ENCODE assay signal across 1 cellular context in genomic region chr6:14711056-14711703, GRCh38.
TF ChIP-seq lines count a peak whose summit lies in the region.

No MANE protein-coding gene starts in this region.

TF ChIP-seq in K562, 482 proteins besides CTCF, POLR2A, EP300 and RAD21 (continued from another document and continues in another):
- TF ChIP-seq, protein P1, sequence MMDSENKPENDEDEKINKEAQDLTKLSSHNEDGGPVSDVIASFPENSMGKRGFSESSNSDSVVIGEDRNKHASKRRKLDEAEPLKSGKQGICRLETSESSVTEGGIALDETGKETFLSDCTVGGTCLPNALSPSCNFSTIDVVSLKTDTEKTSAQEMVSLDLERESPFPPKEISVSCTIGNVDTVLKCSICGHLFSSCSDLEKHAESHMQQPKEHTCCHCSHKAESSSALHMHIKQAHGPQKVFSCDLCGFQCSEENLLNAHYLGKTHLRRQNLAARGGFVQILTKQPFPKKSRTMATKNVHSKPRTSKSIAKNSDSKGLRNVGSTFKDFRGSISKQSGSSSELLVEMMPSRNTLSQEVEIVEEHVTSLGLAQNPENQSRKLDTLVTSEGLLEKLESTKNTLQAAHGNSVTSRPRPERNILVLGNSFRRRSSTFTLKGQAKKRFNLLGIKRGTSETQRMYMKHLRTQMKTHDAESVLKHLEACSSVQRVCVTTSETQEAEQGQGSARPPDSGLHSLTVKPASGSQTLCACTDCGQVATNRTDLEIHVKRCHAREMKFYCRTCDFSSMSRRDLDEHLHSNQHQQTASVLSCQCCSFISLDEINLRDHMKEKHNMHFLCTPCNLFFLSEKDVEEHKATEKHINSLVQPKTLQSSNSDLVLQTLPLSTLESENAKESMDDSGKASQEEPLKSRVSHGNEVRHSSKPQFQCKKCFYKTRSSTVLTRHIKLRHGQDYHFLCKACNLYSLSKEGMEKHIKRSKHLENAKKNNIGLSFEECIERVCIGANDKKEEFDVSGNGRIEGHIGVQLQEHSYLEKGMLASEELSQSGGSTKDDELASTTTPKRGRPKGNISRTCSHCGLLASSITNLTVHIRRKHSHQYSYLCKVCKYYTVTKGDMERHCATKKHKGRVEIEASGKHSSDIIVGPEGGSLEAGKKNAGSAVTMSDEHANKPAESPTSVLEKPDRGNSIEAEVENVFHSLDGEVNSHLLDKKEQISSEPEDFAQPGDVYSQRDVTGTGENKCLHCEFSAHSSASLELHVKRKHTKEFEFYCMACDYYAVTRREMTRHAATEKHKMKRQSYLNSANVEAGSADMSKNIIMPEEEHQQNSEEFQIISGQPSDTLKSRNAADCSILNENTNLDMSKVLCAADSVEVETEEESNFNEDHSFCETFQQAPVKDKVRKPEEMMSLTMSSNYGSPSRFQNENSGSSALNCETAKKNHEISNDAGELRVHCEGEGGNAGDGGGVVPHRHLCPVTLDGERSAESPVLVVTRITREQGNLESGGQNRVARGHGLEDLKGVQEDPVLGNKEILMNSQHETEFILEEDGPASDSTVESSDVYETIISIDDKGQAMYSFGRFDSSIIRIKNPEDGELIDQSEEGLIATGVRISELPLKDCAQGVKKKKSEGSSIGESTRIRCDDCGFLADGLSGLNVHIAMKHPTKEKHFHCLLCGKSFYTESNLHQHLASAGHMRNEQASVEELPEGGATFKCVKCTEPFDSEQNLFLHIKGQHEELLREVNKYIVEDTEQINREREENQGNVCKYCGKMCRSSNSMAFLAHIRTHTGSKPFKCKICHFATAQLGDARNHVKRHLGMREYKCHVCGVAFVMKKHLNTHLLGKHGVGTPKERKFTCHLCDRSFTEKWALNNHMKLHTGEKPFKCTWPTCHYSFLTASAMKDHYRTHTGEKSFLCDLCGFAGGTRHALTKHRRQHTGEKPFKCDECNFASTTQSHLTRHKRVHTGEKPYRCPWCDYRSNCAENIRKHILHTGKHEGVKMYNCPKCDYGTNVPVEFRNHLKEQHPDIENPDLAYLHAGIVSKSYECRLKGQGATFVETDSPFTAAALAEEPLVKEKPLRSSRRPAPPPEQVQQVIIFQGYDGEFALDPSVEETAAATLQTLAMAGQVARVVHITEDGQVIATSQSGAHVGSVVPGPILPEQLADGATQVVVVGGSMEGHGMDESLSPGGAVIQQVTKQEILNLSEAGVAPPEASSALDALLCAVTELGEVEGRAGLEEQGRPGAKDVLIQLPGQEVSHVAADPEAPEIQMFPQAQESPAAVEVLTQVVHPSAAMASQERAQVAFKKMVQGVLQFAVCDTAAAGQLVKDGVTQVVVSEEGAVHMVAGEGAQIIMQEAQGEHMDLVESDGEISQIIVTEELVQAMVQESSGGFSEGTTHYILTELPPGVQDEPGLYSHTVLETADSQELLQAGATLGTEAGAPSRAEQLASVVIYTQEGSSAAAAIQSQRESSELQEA (IDR thresholded peaks at IDR 0.05; ENCODE audit: low read depth), result no peak
- TF ChIP-seq ZNF174 (CRISPR knock-in tag; IDR thresholded peaks at IDR 0.05), result no peak
- TF ChIP-seq CREB1 (IDR thresholded peaks at IDR 0.05), result no peak; the same call in 1 of the 2 replicates
- TF ChIP-seq CREB1 (CRISPR knock-in tag; IDR thresholded peaks at IDR 0.05), result no peak; the same call in 1 of the 2 replicates
- TF ChIP-seq KLF16 (IDR thresholded peaks at IDR 0.05), result peak; percentile 76
- no peak for TF ChIP-seq ZC3H11A (IDR thresholded peaks at IDR 0.05; ENCODE audit: low read depth, low read length)
- no peak for TF ChIP-seq RBM15 (IDR thresholded peaks at IDR 0.05; ENCODE audit: insufficient read depth, low read length)
- TF ChIP-seq RBM14 (IDR thresholded peaks at IDR 0.05; ENCODE audit: borderline replicate concordance, insufficient read depth, low read depth, low read length), result no peak
- TF ChIP-seq RBM17 (IDR thresholded peaks at IDR 0.05; ENCODE audit: borderline replicate concordance, low read depth, low read length), result no peak
- no peak for TF ChIP-seq GTF2A2 (tag; IDR thresholded peaks at IDR 0.05)
- peak; percentile 67; the same call in 1 of the 2 replicates for TF ChIP-seq ZNF311 (CRISPR knock-in tag; IDR thresholded peaks at IDR 0.05)
- no peak for TF ChIP-seq ZNF699 (CRISPR knock-in tag; IDR thresholded peaks at IDR 0.05; ENCODE audit: insufficient replicate concordance)
- no peak for TF ChIP-seq HDAC8 (tag; IDR thresholded peaks at IDR 0.05)
- TF ChIP-seq NR0B1 (IDR thresholded peaks at IDR 0.05; ENCODE audit: partially characterized antibody), result no peak
- no peak for TF ChIP-seq TAF15 (IDR thresholded peaks at IDR 0.05; ENCODE audit: low read depth, low read length)
- TF ChIP-seq MXD1 (CRISPR knock-in tag; IDR thresholded peaks at IDR 0.05; ENCODE audit: borderline replicate concordance, poor library complexity, severe bottlenecking), result no peak
- TF ChIP-seq, protein P2, sequence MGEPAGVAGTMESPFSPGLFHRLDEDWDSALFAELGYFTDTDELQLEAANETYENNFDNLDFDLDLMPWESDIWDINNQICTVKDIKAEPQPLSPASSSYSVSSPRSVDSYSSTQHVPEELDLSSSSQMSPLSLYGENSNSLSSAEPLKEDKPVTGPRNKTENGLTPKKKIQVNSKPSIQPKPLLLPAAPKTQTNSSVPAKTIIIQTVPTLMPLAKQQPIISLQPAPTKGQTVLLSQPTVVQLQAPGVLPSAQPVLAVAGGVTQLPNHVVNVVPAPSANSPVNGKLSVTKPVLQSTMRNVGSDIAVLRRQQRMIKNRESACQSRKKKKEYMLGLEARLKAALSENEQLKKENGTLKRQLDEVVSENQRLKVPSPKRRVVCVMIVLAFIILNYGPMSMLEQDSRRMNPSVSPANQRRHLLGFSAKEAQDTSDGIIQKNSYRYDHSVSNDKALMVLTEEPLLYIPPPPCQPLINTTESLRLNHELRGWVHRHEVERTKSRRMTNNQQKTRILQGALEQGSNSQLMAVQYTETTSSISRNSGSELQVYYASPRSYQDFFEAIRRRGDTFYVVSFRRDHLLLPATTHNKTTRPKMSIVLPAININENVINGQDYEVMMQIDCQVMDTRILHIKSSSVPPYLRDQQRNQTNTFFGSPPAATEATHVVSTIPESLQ (CRISPR knock-in tag; IDR thresholded peaks at IDR 0.05), result 0 out of 2 replicates have a peak, but pooled peaks have one; percentile 64
- TF ChIP-seq RCOR1 (IDR thresholded peaks at IDR 0.05; ENCODE audit: borderline replicate concordance in 1 of 2, low read depth in 2 of 2, low read length in 2 of 2), result peak in 1 of 2 experiments; percentile 96; a peak in 2 of 4 replicates
- TF ChIP-seq, protein P3, sequence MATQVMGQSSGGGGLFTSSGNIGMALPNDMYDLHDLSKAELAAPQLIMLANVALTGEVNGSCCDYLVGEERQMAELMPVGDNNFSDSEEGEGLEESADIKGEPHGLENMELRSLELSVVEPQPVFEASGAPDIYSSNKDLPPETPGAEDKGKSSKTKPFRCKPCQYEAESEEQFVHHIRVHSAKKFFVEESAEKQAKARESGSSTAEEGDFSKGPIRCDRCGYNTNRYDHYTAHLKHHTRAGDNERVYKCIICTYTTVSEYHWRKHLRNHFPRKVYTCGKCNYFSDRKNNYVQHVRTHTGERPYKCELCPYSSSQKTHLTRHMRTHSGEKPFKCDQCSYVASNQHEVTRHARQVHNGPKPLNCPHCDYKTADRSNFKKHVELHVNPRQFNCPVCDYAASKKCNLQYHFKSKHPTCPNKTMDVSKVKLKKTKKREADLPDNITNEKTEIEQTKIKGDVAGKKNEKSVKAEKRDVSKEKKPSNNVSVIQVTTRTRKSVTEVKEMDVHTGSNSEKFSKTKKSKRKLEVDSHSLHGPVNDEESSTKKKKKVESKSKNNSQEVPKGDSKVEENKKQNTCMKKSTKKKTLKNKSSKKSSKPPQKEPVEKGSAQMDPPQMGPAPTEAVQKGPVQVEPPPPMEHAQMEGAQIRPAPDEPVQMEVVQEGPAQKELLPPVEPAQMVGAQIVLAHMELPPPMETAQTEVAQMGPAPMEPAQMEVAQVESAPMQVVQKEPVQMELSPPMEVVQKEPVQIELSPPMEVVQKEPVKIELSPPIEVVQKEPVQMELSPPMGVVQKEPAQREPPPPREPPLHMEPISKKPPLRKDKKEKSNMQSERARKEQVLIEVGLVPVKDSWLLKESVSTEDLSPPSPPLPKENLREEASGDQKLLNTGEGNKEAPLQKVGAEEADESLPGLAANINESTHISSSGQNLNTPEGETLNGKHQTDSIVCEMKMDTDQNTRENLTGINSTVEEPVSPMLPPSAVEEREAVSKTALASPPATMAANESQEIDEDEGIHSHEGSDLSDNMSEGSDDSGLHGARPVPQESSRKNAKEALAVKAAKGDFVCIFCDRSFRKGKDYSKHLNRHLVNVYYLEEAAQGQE (CRISPR knock-in tag; IDR thresholded peaks at IDR 0.05; ENCODE audit: low read depth), result 0 out of 2 replicates have a peak, but pooled peaks have one; percentile 57
- peak; percentile 77; the same call in 1 of the 2 replicates for TF ChIP-seq NCOA1 (IDR thresholded peaks at IDR 0.05; ENCODE audit: low read depth)
- TF ChIP-seq, protein P4, sequence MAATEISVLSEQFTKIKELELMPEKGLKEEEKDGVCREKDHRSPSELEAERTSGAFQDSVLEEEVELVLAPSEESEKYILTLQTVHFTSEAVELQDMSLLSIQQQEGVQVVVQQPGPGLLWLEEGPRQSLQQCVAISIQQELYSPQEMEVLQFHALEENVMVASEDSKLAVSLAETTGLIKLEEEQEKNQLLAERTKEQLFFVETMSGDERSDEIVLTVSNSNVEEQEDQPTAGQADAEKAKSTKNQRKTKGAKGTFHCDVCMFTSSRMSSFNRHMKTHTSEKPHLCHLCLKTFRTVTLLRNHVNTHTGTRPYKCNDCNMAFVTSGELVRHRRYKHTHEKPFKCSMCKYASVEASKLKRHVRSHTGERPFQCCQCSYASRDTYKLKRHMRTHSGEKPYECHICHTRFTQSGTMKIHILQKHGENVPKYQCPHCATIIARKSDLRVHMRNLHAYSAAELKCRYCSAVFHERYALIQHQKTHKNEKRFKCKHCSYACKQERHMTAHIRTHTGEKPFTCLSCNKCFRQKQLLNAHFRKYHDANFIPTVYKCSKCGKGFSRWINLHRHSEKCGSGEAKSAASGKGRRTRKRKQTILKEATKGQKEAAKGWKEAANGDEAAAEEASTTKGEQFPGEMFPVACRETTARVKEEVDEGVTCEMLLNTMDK (IDR thresholded peaks at IDR 0.05; ENCODE audit: borderline replicate concordance, insufficient read depth, low read depth, low read length, poor library complexity, severe bottlenecking), result no peak
- TF ChIP-seq KDM4B (IDR thresholded peaks at IDR 0.05; ENCODE audit: borderline replicate concordance in 2 of 2, low read depth in 1 of 2), result no peak
- TF ChIP-seq CC2D1A (IDR thresholded peaks at IDR 0.05), result peak; percentile 84
- 0 out of 2 replicates have a peak, but pooled peaks have one; percentile 36 for TF ChIP-seq ZNF12 (CRISPR knock-in tag; IDR thresholded peaks at IDR 0.05)
- TF ChIP-seq SRSF1 (IDR thresholded peaks at IDR 0.05; ENCODE audit: low read depth, low read length), result no peak
- no peak for TF ChIP-seq ELF4 (CRISPR knock-in tag; IDR thresholded peaks at IDR 0.05)
- TF ChIP-seq SIN3B (IDR thresholded peaks at IDR 0.05; ENCODE audit: low read depth), result no peak
- no peak for TF ChIP-seq BDP1 (IDR thresholded peaks at IDR 0.05; ENCODE audit: insufficient read depth, insufficient read length)
- TF ChIP-seq KLF1 (tag; IDR thresholded peaks at IDR 0.05), result no peak; the same call in 1 of the 2 replicates
- TF ChIP-seq, protein P5, sequence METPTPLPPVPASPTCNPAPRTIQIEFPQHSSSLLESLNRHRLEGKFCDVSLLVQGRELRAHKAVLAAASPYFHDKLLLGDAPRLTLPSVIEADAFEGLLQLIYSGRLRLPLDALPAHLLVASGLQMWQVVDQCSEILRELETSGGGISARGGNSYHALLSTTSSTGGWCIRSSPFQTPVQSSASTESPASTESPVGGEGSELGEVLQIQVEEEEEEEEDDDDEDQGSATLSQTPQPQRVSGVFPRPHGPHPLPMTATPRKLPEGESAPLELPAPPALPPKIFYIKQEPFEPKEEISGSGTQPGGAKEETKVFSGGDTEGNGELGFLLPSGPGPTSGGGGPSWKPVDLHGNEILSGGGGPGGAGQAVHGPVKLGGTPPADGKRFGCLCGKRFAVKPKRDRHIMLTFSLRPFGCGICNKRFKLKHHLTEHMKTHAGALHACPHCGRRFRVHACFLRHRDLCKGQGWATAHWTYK (CRISPR knock-in tag; IDR thresholded peaks at IDR 0.05), result no peak; the same call in 1 of the 2 replicates
- peak; percentile 28; the same call in 1 of the 2 replicates for TF ChIP-seq ZBTB26 (CRISPR knock-in tag; IDR thresholded peaks at IDR 0.05)
- TF ChIP-seq, protein P6, sequence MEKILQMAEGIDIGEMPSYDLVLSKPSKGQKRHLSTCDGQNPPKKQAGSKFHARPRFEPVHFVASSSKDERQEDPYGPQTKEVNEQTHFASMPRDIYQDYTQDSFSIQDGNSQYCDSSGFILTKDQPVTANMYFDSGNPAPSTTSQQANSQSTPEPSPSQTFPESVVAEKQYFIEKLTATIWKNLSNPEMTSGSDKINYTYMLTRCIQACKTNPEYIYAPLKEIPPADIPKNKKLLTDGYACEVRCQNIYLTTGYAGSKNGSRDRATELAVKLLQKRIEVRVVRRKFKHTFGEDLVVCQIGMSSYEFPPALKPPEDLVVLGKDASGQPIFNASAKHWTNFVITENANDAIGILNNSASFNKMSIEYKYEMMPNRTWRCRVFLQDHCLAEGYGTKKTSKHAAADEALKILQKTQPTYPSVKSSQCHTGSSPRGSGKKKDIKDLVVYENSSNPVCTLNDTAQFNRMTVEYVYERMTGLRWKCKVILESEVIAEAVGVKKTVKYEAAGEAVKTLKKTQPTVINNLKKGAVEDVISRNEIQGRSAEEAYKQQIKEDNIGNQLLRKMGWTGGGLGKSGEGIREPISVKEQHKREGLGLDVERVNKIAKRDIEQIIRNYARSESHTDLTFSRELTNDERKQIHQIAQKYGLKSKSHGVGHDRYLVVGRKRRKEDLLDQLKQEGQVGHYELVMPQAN (IDR thresholded peaks at IDR 0.05; ENCODE audit: borderline replicate concordance), result 0 out of 2 replicates have a peak, but pooled peaks have one; percentile 19
- peak in 1 of 2 experiments; percentile 78; a peak in 1 of 3 replicates for TF ChIP-seq CBX3 (IDR thresholded peaks at IDR 0.05; ENCODE audit: borderline replicate concordance in 1 of 2, low read length in 2 of 2)
- peak; percentile 75; the same call in 1 of the 2 replicates for TF ChIP-seq ZNF24 (IDR thresholded peaks at IDR 0.05)
